ENCODE assay signal across 8 cellular contexts in the genomic region with DNA sequence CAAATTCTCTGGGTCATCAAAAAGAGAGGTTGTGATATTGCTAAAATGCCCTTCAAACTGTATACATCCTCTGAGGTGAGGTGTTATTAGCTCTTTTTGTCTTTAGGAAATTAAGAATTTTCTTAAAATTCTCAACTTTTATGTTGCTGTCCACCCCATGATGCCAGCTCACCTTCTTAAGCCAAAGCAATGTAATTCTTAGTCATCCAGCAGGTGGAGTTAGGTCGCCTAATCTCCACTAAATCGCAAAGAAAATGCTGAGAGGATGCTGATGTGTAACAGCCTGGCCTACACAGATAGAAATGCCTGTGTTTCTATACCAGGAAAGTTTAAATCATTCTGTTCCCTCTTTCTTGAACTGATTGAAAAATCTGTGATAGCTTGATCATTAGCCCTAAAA.
DNase-seq lines count a peak whose midpoint lies in the region; ATAC-seq, FAIRE-seq and TF ChIP-seq lines count a peak whose summit lies in the region.

No MANE protein-coding gene starts in this region.

- H3K27ac Mint-ChIP-seq in type B pancreatic cell, result no peak overlapping the region

- intact Hi-C loops in A673 (cut with micrococcal nuclease; ENCODE audit: unreplicated experiment), result loop anchor here (2.0 kb wide), 1 partner anchor 772 kb away; no protein-coding TSS in a partner anchor

- DNase-seq in A673 (ENCODE audit: low spot score), result peak; percentile 56
- DNase-seq in GM12891 (ENCODE audit: insufficient read length, low spot score), result no peak
- peak; percentile 29 for DNase-seq in NCI-H1048 (lab: John Stamatoyannopoulos, UW)
- DNase-seq in SW480 (ENCODE audit: low spot score), result peak; percentile 25
- DNase-seq in iPS-NIHi11 (ENCODE audit: low spot score), result peak; percentile 65
- DNase-seq in type B pancreatic cell (ENCODE audit: extremely low spot score, unreplicated experiment), result no peak
- no peak for DNase-seq in stimulated activated CD8-positive, alpha-beta memory T cell treated with anti-CD3 and anti-CD28 coated beads, Interleukin-4, amount 100 ng/mL, for 48 hours

- TF ChIP-seq CTCF in A673 (conservative IDR thresholded peaks at IDR 0.05; ENCODE audit: low read depth, low read length), result peak; percentile 60
- TF ChIP-seq CTCF in type B pancreatic cell (conservative IDR thresholded peaks at IDR 0.05), result peak; percentile 77

- H3K36me3 ChIP-seq in A673 (ENCODE audit: insufficient read depth, low read length, poor library complexity, severe bottlenecking), result no peaks in the 10 kb centered on the region

- no peaks in the 10 kb centered on the region for H3K9me3 Mint-ChIP-seq in type B pancreatic cell

- H3K4me3 ChIP-seq in A673 (ENCODE audit: low read depth, low read length, poor library complexity, severe bottlenecking), result no peak overlapping the region

- POLR2A ChIA-PET in A673 (lab: Charles Lee; ENCODE audit: low non-redundant PET), result no interaction called here

- no peaks in the 10 kb centered on the region for H3K27me3 ChIP-seq in A673 (replicated peaks; ENCODE audit: insufficient read depth, low read depth, low read length, poor library complexity)

- CTCF ChIA-PET in A673 (lab: Charles Lee), result no interaction called here

- peak; percentile 85 for FAIRE-seq in GM12891 (lab: Jason Lieb, UNC)

- no peak for TF ChIP-seq POLR2A in GM12891 (IDR thresholded peaks at IDR 0.05; ENCODE audit: low read depth, low read length)

- H3K27ac ChIP-seq in A673 (ENCODE audit: low read depth, low read length, poor library complexity, severe bottlenecking), result no peak overlapping the region

- no TSS peak for BruUV-seq in A673 (replicated peaks; lab: Mats Ljungman, UMichigan)

- H3K36me3 Mint-ChIP-seq in type B pancreatic cell, result no peaks in the 10 kb centered on the region

- peaks cover 13% of the 10 kb centered on the region for H3K4me1 Mint-ChIP-seq in type B pancreatic cell (ENCODE audit: unreplicated experiment)

- H3K4me1 ChIP-seq in A673 (ENCODE audit: insufficient read depth, low read length, poor library complexity, severe bottlenecking), result no peaks in the 10 kb centered on the region

- H3K9me3 ChIP-seq in A673 (ENCODE audit: low read depth, low read length, poor library complexity, severe bottlenecking), result no peaks in the 10 kb centered on the region

- no peak overlapping the region for H3K4me3 Mint-ChIP-seq in type B pancreatic cell

- peak; percentile 85 for ATAC-seq in HG02571 (IDR thresholded peaks at IDR 0.05; ENCODE audit: unreplicated experiment)

- no peaks in the 10 kb centered on the region for H3K27me3 Mint-ChIP-seq in type B pancreatic cell

TF ChIP-seq in GM12891, 5 proteins besides CTCF, POLR2A, EP300 and RAD21:
- TF ChIP-seq POU2F2 (IDR thresholded peaks at IDR 0.05; ENCODE audit: low read depth, low read length), result no peak
- no peak for TF ChIP-seq POLR2AphosphoS5 (IDR thresholded peaks at IDR 0.05; ENCODE audit: low read depth, low read length)
- no peak for TF ChIP-seq PAX5 (IDR thresholded peaks at IDR 0.05; ENCODE audit: insufficient read depth, low read length, severe bottlenecking)
- TF ChIP-seq TAF1 (IDR thresholded peaks at IDR 0.05; ENCODE audit: low read depth, low read length), result no peak
- no peak for TF ChIP-seq SPI1 (IDR thresholded peaks at IDR 0.05; ENCODE audit: low read depth, low read length)

Comparison
In these comparisons a context has a peak if more than half of its experiments do, and no peak if none do; other contexts are left out.
1. DNase-seq: peak in A673 (single experiment), NCI-H1048 (single experiment), SW480 (single experiment) and iPS-NIHi11 (single experiment); none in GM12891 (single experiment), type B pancreatic cell (single experiment) and stimulated activated CD8-positive, alpha-beta memory T cell treated with anti-CD3 and anti-CD28 coated beads, Interleukin-4, amount 100 ng/mL, for 48 hours (single experiment).